14 cellular contexts compared by ENCODE assay signal in the genomic region with DNA sequence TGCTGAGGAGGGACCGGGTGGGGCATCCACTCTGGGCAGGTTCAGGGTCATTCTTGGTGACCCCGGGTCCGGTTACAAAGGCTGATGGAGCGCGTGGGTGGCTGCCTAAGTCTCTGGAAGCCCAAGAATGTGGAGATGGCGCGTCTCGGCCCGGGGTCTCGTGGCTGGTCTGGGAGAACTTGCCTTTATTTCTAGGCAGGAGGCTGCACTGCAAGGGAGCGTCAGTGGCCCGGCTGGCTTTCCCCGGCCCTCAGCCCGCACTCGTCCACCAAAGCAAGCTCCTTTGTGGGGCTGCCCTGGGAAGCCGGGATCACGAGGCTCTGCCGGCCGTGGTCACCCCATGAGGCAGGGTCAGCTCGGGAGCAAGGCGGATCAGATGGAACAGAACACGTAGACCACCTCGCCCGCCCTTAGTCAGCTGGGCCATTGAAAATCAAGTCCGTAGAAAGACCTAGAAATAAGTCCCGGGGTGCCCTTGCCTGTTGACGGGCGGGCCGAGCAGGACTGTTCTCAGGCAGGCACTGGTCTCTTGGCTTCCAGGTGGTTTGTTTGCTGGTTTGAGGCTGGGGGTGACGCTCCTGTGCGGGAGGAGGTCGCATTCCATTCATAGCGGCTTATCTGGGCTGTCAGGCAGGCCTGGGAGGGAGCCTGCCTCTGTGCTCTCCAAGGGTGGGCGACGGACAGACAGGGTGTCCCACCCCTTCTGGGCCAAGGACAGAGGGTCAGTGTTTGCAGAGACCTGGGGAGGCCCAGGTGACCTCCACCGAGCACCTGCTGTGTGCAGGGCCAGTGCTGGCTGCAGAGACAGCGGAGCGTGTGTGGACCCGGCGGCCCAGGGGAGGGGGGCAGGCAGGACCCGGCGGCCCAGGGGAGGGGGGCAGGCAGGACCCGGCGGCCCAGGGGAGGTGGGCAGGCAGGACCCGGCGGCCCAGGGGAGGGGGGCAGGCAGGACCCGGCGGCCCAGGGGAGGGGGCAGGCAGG. TPM values are rescaled to one million over a fixed set of nuclear protein-coding genes. Genes with fewer than 3 reads are reported as not detected.
DNase-seq lines count a peak whose midpoint lies in the region; ATAC-seq, FAIRE-seq and TF ChIP-seq lines count a peak whose summit lies in the region.
"Had no signal": no experiment of that assay in that cellular context is flagged by ENCODE, and none has a peak within 500 bp of the region (broad histone marks: within the 10 kb centered on the region; RNA-seq: fewer than 3 reads in every experiment).

No MANE protein-coding gene starts in this region.

- H3K9me3 ChIP-seq in left ventricle myocardium inferior (replicated peaks), result no peaks in the 10 kb centered on the region
- H3K9me3 ChIP-seq: MG63 had no signal

- peaks cover 68% of the 10 kb centered on the region for H3K4me1 ChIP-seq in left ventricle myocardium inferior
- H3K4me1 ChIP-seq in mesendoderm (ENCODE audit: control insufficient read depth, low read depth, low read length), result peaks cover 4% of the 10 kb centered on the region

- no peak overlapping the region for H2AK5ac ChIP-seq in mesendoderm (ENCODE audit: low read length)

- H3K27me3 ChIP-seq in left ventricle myocardium inferior (ENCODE audit: low read depth) (no peaks in the 10 kb centered on the region), mesendoderm (ENCODE audit: insufficient read depth, low read length, poor library complexity) (no peaks in the 10 kb centered on the region)
- H3K27me3 ChIP-seq: MG63 had no signal

- H4K8ac ChIP-seq in mesendoderm (ENCODE audit: low read depth, low read length), result no peak overlapping the region

- no peak for ATAC-seq in HG02870 (IDR thresholded peaks at IDR 0.05; ENCODE audit: unreplicated experiment)
- ATAC-seq: PC-3 had no signal

- H3K36me3 ChIP-seq in left ventricle myocardium inferior (no peaks in the 10 kb centered on the region), mesendoderm (ENCODE audit: control insufficient read depth, insufficient read depth, low read length) (peaks cover 2% of the 10 kb centered on the region)
- H3K36me3 ChIP-seq: MG63 had no signal

- TF ChIP-seq CTCF in left ventricle myocardium inferior (IDR thresholded peaks at IDR 0.05; ENCODE audit: borderline replicate concordance) (no peak), choroid plexus epithelial cell (conservative IDR thresholded peaks at IDR 0.05; ENCODE audit: low read depth, low read length) (no peak)

- H2BK15ac ChIP-seq in mesendoderm (replicated peaks; ENCODE audit: low read depth), result no peak overlapping the region

- H3K56ac ChIP-seq in mesendoderm (ENCODE audit: low read length), result peak overlapping the region; percentile 76

- H4K5ac ChIP-seq in mesendoderm (ENCODE audit: low read length), result no peak overlapping the region

- DNase-seq in left ventricle myocardium inferior, result no peak
- no peak for DNase-seq in cardiac septum (ENCODE audit: low spot score)
- DNase-seq in choroid plexus epithelial cell (ENCODE audit: low read depth), result peak; percentile 90
- DNase-seq in mesendoderm, result peak; percentile 94
- peak; percentile 45 for DNase-seq in urothelium cell line (ENCODE audit: low spot score)
- DNase-seq in GOT3 (lab: John Stamatoyannopoulos, UW), result no peak
- DNase-seq in GF-D8 (lab: John Stamatoyannopoulos, UW), result no peak
- DNase-seq: activated CD4-positive, alpha-beta memory T cell treated with anti-CD3 and anti-CD28 coated beads, Interleukin-2, amount 10 ng/mL, durations not matched to agents 7 days and 5 days; activated gamma-delta T cell; MG63; PC-3; T-helper 2 cell had no signal

- H3K4ac ChIP-seq in mesendoderm (ENCODE audit: low read depth, low read length), result no peak overlapping the region

- no peak overlapping the region for H3K23ac ChIP-seq in mesendoderm (ENCODE audit: low read length)

- H3K9ac ChIP-seq in mesendoderm (ENCODE audit: low read length), result peak overlapping the region; percentile 31

- intact Hi-C loops in left ventricle myocardium inferior (cut with micrococcal nuclease), result no loop called here
- intact Hi-C loops in cardiac septum (cut with DNase I), result no loop called here

- H3K27ac ChIP-seq in left ventricle myocardium inferior (replicated peaks) (peak overlapping the region; percentile 2), mesendoderm (ENCODE audit: low read depth, low read length) (peak overlapping the region; percentile 4)

- no peak overlapping the region for H3K18ac ChIP-seq in mesendoderm (ENCODE audit: low read length)

- WGBS in mesendoderm (ENCODE audit: extremely low coverage, insufficient coverage, low lambda C conversion rate), result no CpG with 5 or more reads among the region's 48 CpGs

- H3K79me2 ChIP-seq in mesendoderm (ENCODE audit: control insufficient read depth, insufficient read depth, low read length), result peaks cover 81% of the 10 kb centered on the region

- no peak for FAIRE-seq in urothelium cell line (lab: Jason Lieb, UNC)

- no peak overlapping the region for H3K4me3 ChIP-seq in left ventricle myocardium inferior
- no peak overlapping the region for H3K4me3 ChIP-seq in choroid plexus epithelial cell (ENCODE audit: low read depth, low read length)
- no peak overlapping the region for H3K4me3 ChIP-seq in mesendoderm (ENCODE audit: low read length)
- H3K4me3 ChIP-seq: MG63, skin epidermis had no signal

- no peak overlapping the region for H2BK120ac ChIP-seq in mesendoderm (ENCODE audit: low read depth, low read length)

- H3K79me1 ChIP-seq in mesendoderm (ENCODE audit: low read length), result peaks cover 16% of the 10 kb centered on the region

- H2BK5ac ChIP-seq in mesendoderm (ENCODE audit: low read length), result peak overlapping the region; percentile 23

- no peak overlapping the region for H3K4me2 ChIP-seq in mesendoderm (ENCODE audit: low read length)

RNA-seq across cellular contexts. Expression of a gene that starts 25.8 kb away (rescaled TPM):
- total RNA-seq in left ventricle myocardium inferior, result 66.5 TPM
- total RNA-seq in cardiac septum, result 77.0 TPM
- polyA plus RNA-seq in mesendoderm (2013, experiment 1 of 2), result 84.0 TPM
- 85.5 TPM for polyA plus RNA-seq in mesendoderm (2013, experiment 2 of 2)

Comparison
In these comparisons a context has a peak if more than half of its experiments do, and no peak if none do; other contexts are left out.
1. DNase-seq: peak in choroid plexus epithelial cell (single experiment), mesendoderm (single experiment) and urothelium cell line (single experiment); none in left ventricle myocardium inferior (single experiment), cardiac septum (single experiment), GOT3 (single experiment) and GF-D8 (single experiment).